Comparison of ENCODE assay signal across 22 cellular contexts in the genomic region with DNA sequence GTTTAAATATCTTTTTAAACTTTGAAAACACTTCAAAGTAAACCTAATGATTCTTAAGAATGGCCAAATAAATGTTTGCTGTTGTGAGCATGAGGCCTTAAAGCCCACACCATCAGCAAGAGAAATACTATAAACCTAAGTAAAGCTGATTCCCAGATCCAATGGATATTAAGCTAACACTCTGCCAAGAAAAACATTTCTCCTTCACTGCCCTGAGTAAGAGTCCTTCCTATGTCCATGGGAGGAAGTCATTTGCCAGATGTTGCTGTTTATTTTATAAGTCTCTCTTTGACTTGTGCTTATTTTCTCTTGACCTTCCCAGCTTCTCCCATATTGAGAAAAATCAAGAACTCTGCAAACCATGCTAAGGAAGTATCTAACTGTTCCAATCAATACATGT.
DNase-seq lines count a peak whose midpoint lies in the region; ATAC-seq, FAIRE-seq and TF ChIP-seq lines count a peak whose summit lies in the region.
"Had no signal": no experiment of that assay in that cellular context is flagged by ENCODE, and none has a peak within 500 bp of the region (broad histone marks: within the 10 kb centered on the region; RNA-seq: fewer than 3 reads in every experiment).

No MANE protein-coding gene starts in this region.

- H3K14ac ChIP-seq in mesenchymal stem cell (ENCODE audit: low read length in 2 of 2) = no peak overlapping the region

- no peak for TF ChIP-seq EP300 in suprapubic skin (IDR thresholded peaks at IDR 0.05)

- no peak overlapping the region for H3K23ac ChIP-seq in mesenchymal stem cell (ENCODE audit: low read length in 2 of 2)

- H3K4ac ChIP-seq in mesenchymal stem cell (ENCODE audit: low read depth in 1 of 2, low read length in 2 of 2) = no peak overlapping the region

- H4K91ac ChIP-seq in mesenchymal stem cell (ENCODE audit: low read length) = no peak overlapping the region

- H3K79me1 ChIP-seq in mesenchymal stem cell (replicated peaks; ENCODE audit: low read length, poor library complexity, severe bottlenecking) = no peaks in the 10 kb centered on the region

- H3K9me3 ChIP-seq in mesenchymal stem cell (ENCODE audit: control insufficient read depth, low read length) = no peaks in the 10 kb centered on the region
- H3K9me3 ChIP-seq in suprapubic skin = no peaks in the 10 kb centered on the region
- no peaks in the 10 kb centered on the region for H3K9me3 ChIP-seq in kidney (ENCODE audit: control insufficient read depth in 1 of 2, low read length in 2 of 2)
- H3K9me3 ChIP-seq: A549, BLaER1, uterus had no signal

- no peak for ATAC-seq in HG02610 (IDR thresholded peaks at IDR 0.05; ENCODE audit: unreplicated experiment)
- ATAC-seq: A549; activated T-cell treated with anti-CD3 and anti-CD28 coated beads, Interleukin-2, amount 50 U/mL, for 72 hours had no signal

- no peak overlapping the region for H2BK5ac ChIP-seq in mesenchymal stem cell (ENCODE audit: low read depth, low read length, poor library complexity, severe bottlenecking)

- H2AK5ac ChIP-seq in mesenchymal stem cell (ENCODE audit: low read length, severe bottlenecking) = no peak overlapping the region

- FAIRE-seq in kidney (lab: Jason Lieb, UNC) = no peak
- FAIRE-seq: A549, RCC 7860 had no signal

- intact Hi-C loops in kidney (cut with DNase I) = no loop called here

- H3K27ac ChIP-seq in mesenchymal stem cell (ENCODE audit: low read length, poor library complexity, severe bottlenecking) (no peak overlapping the region), suprapubic skin (no peak overlapping the region), kidney (ENCODE audit: low read depth in 2 of 2, low read length in 2 of 2) (no peak overlapping the region)
- H3K27ac ChIP-seq: A549, BLaER1, uterus had no signal

- no peak overlapping the region for H4K8ac ChIP-seq in mesenchymal stem cell (ENCODE audit: low read length)

- H2BK120ac ChIP-seq in mesenchymal stem cell (ENCODE audit: low read depth, low read length) = no peak overlapping the region

- no peak overlapping the region for H3K4me2 ChIP-seq in mesenchymal stem cell (ENCODE audit: low read length, poor library complexity, severe bottlenecking)
- H3K4me2 ChIP-seq: A549, BLaER1 had no signal

- H2BK12ac ChIP-seq in mesenchymal stem cell (ENCODE audit: low read length in 2 of 2) = no peak overlapping the region

- no peak overlapping the region for H2BK15ac ChIP-seq in mesenchymal stem cell (ENCODE audit: low read depth, poor library complexity, severe bottlenecking)

- H3K4me3 ChIP-seq in AG10803 (ENCODE audit: low read length) = no peak overlapping the region
- H3K4me3 ChIP-seq in fibroblast of mammary gland (ENCODE audit: control insufficient read depth, low read depth, low read length) = no peak overlapping the region
- no peak overlapping the region for H3K4me3 ChIP-seq in mesenchymal stem cell (ENCODE audit: insufficient read depth in 1 of 2, low read depth in 1 of 2, low read length in 2 of 2)
- H3K4me3 ChIP-seq in suprapubic skin = no peak overlapping the region
- no peak overlapping the region for H3K4me3 ChIP-seq in kidney (ENCODE audit: low read length in 2 of 2)
- H3K4me3 ChIP-seq: A549, BLaER1, uterus had no signal

- DNase-seq in AG10803 (ENCODE audit: low read depth) = peak; percentile 7
- DNase-seq in RPMI7951 (ENCODE audit: low read depth) = peak; percentile 56
- DNase-seq in fibroblast of mammary gland (ENCODE audit: low read depth) = peak; percentile 89
- DNase-seq in mesenchymal stem cell = peak; percentile 38
- no peak for DNase-seq in suprapubic skin (ENCODE audit: low spot score in 2 of 2)
- DNase-seq in kidney = no peak
- DNase-seq in GM19238 (ENCODE audit: insufficient read length, low spot score) = no peak
- DNase-seq: activated CD4-positive, CD25-positive, alpha-beta regulatory T cell treated with anti-CD3 and anti-CD28 coated beads, Interleukin-2, amount 50 U/mL, for 72 hours; activated naive CD4-positive, alpha-beta T cell treated with anti-CD3 and anti-CD28 coated beads, Interleukin-2, amount 50 U/mL, for 16 hours; activated T-cell treated with anti-CD3 and anti-CD28 coated beads, Interleukin-2, amount 50 U/mL, for 72 hours; aorta; endodermal cell; Karpas-422; NCI-H1105; NCI-H2081 treated with DMSO at 0.1 percent for 48 hours; NCI-H510A treated with DMSO at 0.1 percent for 48 hours; NK-92 treated with Interleukin-12 subunit alpha and Interleukin-12 subunit beta, amount 100 ng/mL, for 24 hours; uterus had no signal

- H3K9ac ChIP-seq in mesenchymal stem cell (ENCODE audit: low read length) (no peak overlapping the region), kidney (ENCODE audit: low read length in 2 of 2) (no peak overlapping the region)
- H3K9ac ChIP-seq: BLaER1 had no signal

- TF ChIP-seq CTCF in AG10803 (conservative IDR thresholded peaks at IDR 0.05; ENCODE audit: low read length) (no peak), fibroblast of mammary gland (conservative IDR thresholded peaks at IDR 0.05; ENCODE audit: control insufficient read depth, insufficient read depth, low read depth, low read length) (no peak), suprapubic skin (IDR thresholded peaks at IDR 0.05) (no peak), kidney (IDR thresholded peaks at IDR 0.05; ENCODE audit: borderline replicate concordance, extremely low read depth, insufficient read depth) (no peak)

- no peak for TF ChIP-seq POLR2A in suprapubic skin (IDR thresholded peaks at IDR 0.05)

- H3K4me1 ChIP-seq in mesenchymal stem cell (ENCODE audit: control insufficient read depth, insufficient read depth, low read depth, low read length) = no peaks in the 10 kb centered on the region
- H3K4me1 ChIP-seq in suprapubic skin = no peaks in the 10 kb centered on the region
- no peaks in the 10 kb centered on the region for H3K4me1 ChIP-seq in kidney (ENCODE audit: control insufficient read depth in 1 of 2, insufficient read depth in 1 of 2, low read depth in 1 of 2, low read length in 2 of 2)
- H3K4me1 ChIP-seq: A549, BLaER1, uterus had no signal

- H2AFZ ChIP-seq in mesenchymal stem cell (ENCODE audit: low read depth, low read length) = no peak overlapping the region

- H3K27me3 ChIP-seq in mesenchymal stem cell (ENCODE audit: control insufficient read depth in 1 of 2, insufficient read depth in 1 of 2, low read length in 2 of 2) (no peaks in the 10 kb centered on the region), suprapubic skin (no peaks in the 10 kb centered on the region)
- H3K27me3 ChIP-seq: BLaER1, uterus had no signal

- H3K36me3 ChIP-seq in mesenchymal stem cell (ENCODE audit: control insufficient read depth in 1 of 2, insufficient read depth in 2 of 2, low read depth in 1 of 2, low read length in 2 of 2) (no peaks in the 10 kb centered on the region), suprapubic skin (no peaks in the 10 kb centered on the region), kidney (ENCODE audit: control insufficient read depth in 1 of 2, insufficient read depth in 2 of 2, low read length in 2 of 2) (no peaks in the 10 kb centered on the region)
- H3K36me3 ChIP-seq: BLaER1, uterus had no signal

- no peak overlapping the region for H3K18ac ChIP-seq in mesenchymal stem cell (ENCODE audit: low read depth in 1 of 2, low read length in 2 of 2)

Comparison
In these comparisons a context has a peak if more than half of its experiments do, and no peak if none do; other contexts are left out.
1. DNase-seq: peak in AG10803 (single experiment), RPMI7951 (single experiment), fibroblast of mammary gland (single experiment) and mesenchymal stem cell (single experiment); none in suprapubic skin (0 of 2), kidney (single experiment) and GM19238 (single experiment).